In the genomic region with DNA sequence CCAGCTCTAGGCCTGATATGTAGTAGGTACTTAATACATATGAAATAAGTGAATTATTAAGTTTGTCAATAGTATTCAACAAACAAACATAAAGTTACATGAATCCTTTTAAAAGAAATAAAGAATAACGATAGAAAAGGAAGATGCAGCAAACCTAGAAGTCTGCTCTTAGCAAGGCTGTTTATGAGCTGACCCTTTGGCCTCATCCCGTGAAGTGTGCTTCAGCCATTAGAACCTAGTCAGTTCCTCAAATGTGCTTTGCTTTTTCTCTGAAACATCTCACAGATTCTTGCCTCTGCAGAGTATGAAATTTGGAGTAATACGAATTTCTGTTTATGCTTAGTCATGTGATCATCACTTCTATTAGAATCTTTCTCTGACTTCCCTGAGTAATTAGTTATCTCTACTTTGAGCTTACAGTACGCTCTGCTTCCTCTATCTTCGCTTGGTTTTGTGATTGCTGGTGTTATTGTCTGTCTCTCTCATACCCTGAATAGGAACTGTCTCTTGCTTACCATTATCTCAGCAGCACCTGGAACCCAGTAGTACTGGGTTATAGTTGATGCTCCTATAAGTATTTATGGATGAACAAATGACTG, we compare ENCODE assay signal across 31 cellular contexts.
"Had no signal": no experiment of that assay in that cellular context is flagged by ENCODE, and none has a peak within 500 bp of the region (broad histone marks: within the 10 kb centered on the region; RNA-seq: fewer than 3 reads in every experiment).

No MANE protein-coding gene starts in this region.

- H3K36me3 Mint-ChIP-seq: activated CD8-positive, alpha-beta memory T cell treated with anti-CD3 and anti-CD28 coated beads, Interleukin-2, amount 10 ng/mL, durations not matched to agents 7 days and 5 days had no signal

- DNase-seq: activated CD4-positive, alpha-beta T cell treated with anti-CD3 and anti-CD28 coated beads for 36 hours; activated CD4-positive, CD25-positive, alpha-beta regulatory T cell; activated CD8-positive, alpha-beta memory T cell treated with anti-CD3 and anti-CD28 coated beads, Interleukin-2, amount 10 ng/mL, durations not matched to agents 7 days and 5 days; activated CD8-positive, alpha-beta T cell treated with anti-CD3 and anti-CD28 coated beads, Interleukin-2, amount 10 ng/mL, durations not matched to agents 7 days and 5 days; activated naive CD8-positive, alpha-beta T cell treated with anti-CD3 and anti-CD28 coated beads, Interleukin-2, amount 50 U/mL, for 24 hours; activated T-cell treated with anti-CD3 and anti-CD28 coated beads, Interleukin-2, amount 50 U/mL, for 48 hours; amygdala; central memory CD4-positive, alpha-beta T cell; effector CD4-positive, alpha-beta T cell; esophagus squamous epithelium; foreskin melanocyte; glutamatergic neuron; islet precursor cell; left cardiac atrium; mammary epithelial cell; nephron progenitor cell; ovary; retina; sigmoid colon; stimulated activated CD4-positive, alpha-beta T cell treated with anti-CD3 and anti-CD28 coated beads, Interleukin-15, amount 100 ng/mL, for 24 hours; stimulated activated CD4-positive, alpha-beta T cell treated with anti-CD3 and anti-CD28 coated beads, Interleukin-2, amount 100 ng/mL, for 24 hours; stimulated activated naive CD4-positive, alpha-beta T cell treated with Interleukin-2 at 50 U/mL for 16 hours; SW 1271; T1000; trophoblast cell had no signal

- H3K4me3 ChIP-seq: esophagus squamous epithelium, hepatocyte, ovary, sigmoid colon, thoracic aorta had no signal

- H3K4me3 Mint-ChIP-seq: activated CD4-positive, alpha-beta T cell treated with anti-CD3 and anti-CD28 coated beads for 36 hours; activated CD8-positive, alpha-beta memory T cell treated with anti-CD3 and anti-CD28 coated beads, Interleukin-2, amount 10 ng/mL, durations not matched to agents 7 days and 5 days; activated CD8-positive, alpha-beta T cell treated with anti-CD3 and anti-CD28 coated beads, Interleukin-2, amount 10 ng/mL, durations not matched to agents 7 days and 5 days; activated naive CD4-positive, alpha-beta T cell treated with anti-CD3 and anti-CD28 coated beads, Interleukin-2, amount 50 U/mL, for 24 hours; activated naive CD8-positive, alpha-beta T cell treated with anti-CD3 and anti-CD28 coated beads, Interleukin-2, amount 50 U/mL, for 24 hours; nephron progenitor cell; T-helper 1 cell treated with Interleukin-12 subunit alpha and Interleukin-12 subunit beta and Interleukin-4 antibody, amounts not matched to agents 30 μg/mL and 1 μg/mL, for 36 hours had no signal

- ATAC-seq: activated CD4-positive, alpha-beta T cell treated with anti-CD3 and anti-CD28 coated beads for 36 hours; activated CD8-positive, alpha-beta memory T cell treated with anti-CD3 and anti-CD28 coated beads, Interleukin-2, amount 10 ng/mL, durations not matched to agents 7 days and 5 days; activated CD8-positive, alpha-beta T cell treated with anti-CD3 and anti-CD28 coated beads, Interleukin-2, amount 10 ng/mL, durations not matched to agents 7 days and 5 days; activated naive CD8-positive, alpha-beta T cell treated with anti-CD3 and anti-CD28 coated beads, Interleukin-2, amount 50 U/mL, for 24 hours; left cardiac atrium had no signal

- H3K27ac ChIP-seq: esophagus squamous epithelium, hepatocyte, ovary, sigmoid colon, thoracic aorta had no signal

- H3K27me3 ChIP-seq: esophagus squamous epithelium, hepatocyte, ovary, sigmoid colon had no signal

- H3K9me3 ChIP-seq: esophagus squamous epithelium, ovary, sigmoid colon, thoracic aorta had no signal

- H3K9me3 Mint-ChIP-seq: activated naive CD4-positive, alpha-beta T cell treated with anti-CD3 and anti-CD28 coated beads, Interleukin-2, amount 50 U/mL, for 24 hours; activated T-helper 2 cell treated with anti-CD3 and anti-CD28 coated beads, Interferon-gamma antibody, Interleukin-2, Interleukin-4, amounts not matched to agents 10 μg/mL and 5 μg/mL and 100 μg/mL, durations not matched to agents 14 hours and 24 hours and 36 hours; nephron progenitor cell; T-helper 1 cell treated with Interleukin-12 subunit alpha and Interleukin-12 subunit beta and Interleukin-4 antibody, amounts not matched to agents 30 μg/mL and 1 μg/mL, for 36 hours had no signal

- H3K27me3 Mint-ChIP-seq: activated CD4-positive, alpha-beta T cell treated with anti-CD3 and anti-CD28 coated beads for 36 hours; activated CD8-positive, alpha-beta memory T cell treated with anti-CD3 and anti-CD28 coated beads, Interleukin-2, amount 10 ng/mL, durations not matched to agents 7 days and 5 days; activated naive CD8-positive, alpha-beta T cell treated with anti-CD3 and anti-CD28 coated beads, Interleukin-2, amount 50 U/mL, for 24 hours; progenitor cell of endocrine pancreas had no signal

- H3K27ac Mint-ChIP-seq: activated CD4-positive, alpha-beta T cell treated with anti-CD3 and anti-CD28 coated beads for 36 hours; activated CD8-positive, alpha-beta memory T cell treated with anti-CD3 and anti-CD28 coated beads, Interleukin-2, amount 10 ng/mL, durations not matched to agents 7 days and 5 days; activated CD8-positive, alpha-beta T cell treated with anti-CD3 and anti-CD28 coated beads, Interleukin-2, amount 10 ng/mL, durations not matched to agents 7 days and 5 days; activated naive CD4-positive, alpha-beta T cell treated with anti-CD3 and anti-CD28 coated beads, Interleukin-2, amount 50 U/mL, for 24 hours; activated naive CD8-positive, alpha-beta T cell treated with anti-CD3 and anti-CD28 coated beads, Interleukin-2, amount 50 U/mL, for 24 hours; activated T-helper 2 cell treated with anti-CD3 and anti-CD28 coated beads, Interferon-gamma antibody, Interleukin-2, Interleukin-4, amounts not matched to agents 10 μg/mL and 5 μg/mL and 100 μg/mL, durations not matched to agents 14 hours and 24 hours and 36 hours; nephron progenitor cell; progenitor cell of endocrine pancreas; T-helper 1 cell treated with Interleukin-12 subunit alpha and Interleukin-12 subunit beta and Interleukin-4 antibody, amounts not matched to agents 30 μg/mL and 1 μg/mL, for 36 hours had no signal

- H3K4me1 Mint-ChIP-seq: activated CD4-positive, alpha-beta T cell treated with anti-CD3 and anti-CD28 coated beads for 36 hours; activated naive CD4-positive, alpha-beta T cell treated with anti-CD3 and anti-CD28 coated beads, Interleukin-2, amount 50 U/mL, for 24 hours; activated naive CD8-positive, alpha-beta T cell treated with anti-CD3 and anti-CD28 coated beads, Interleukin-2, amount 50 U/mL, for 24 hours had no signal

- H2AFZ ChIP-seq: hepatocyte had no signal

- H3K4me2 ChIP-seq: hepatocyte had no signal

- H3K36me3 ChIP-seq: esophagus squamous epithelium, ovary, sigmoid colon, thoracic aorta had no signal
